In the genomic region with DNA sequence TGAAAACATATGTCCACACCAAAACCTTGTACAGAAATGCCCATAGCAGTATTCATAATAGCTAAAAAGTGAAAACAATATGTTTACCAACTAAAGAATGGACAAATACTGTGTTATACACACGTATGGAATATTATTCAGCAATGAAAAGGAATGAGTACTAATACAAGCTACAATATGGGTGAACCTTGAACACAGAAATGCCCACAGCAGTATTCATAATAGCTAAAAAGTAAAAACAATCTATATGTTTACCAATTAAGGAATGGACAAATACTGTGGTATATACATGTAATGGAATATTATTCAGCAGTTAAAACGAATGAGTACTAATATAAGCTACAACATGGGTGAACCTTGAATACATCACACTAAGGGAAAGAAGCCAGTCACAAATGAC, we compare ENCODE assay signal across 2 cellular contexts.
TF ChIP-seq lines count a peak whose summit lies in the region.

No MANE protein-coding gene starts in this region.

TF ChIP-seq in H1, 55 proteins besides CTCF, POLR2A, EP300 and RAD21:
- TF ChIP-seq CHD7 (IDR thresholded peaks at IDR 0.05; ENCODE audit: insufficient replicate concordance, low read length), result no peak
- 0 out of 2 replicates have a peak, but pooled peaks have one; percentile 51 for TF ChIP-seq KDM1A (IDR thresholded peaks at IDR 0.05; ENCODE audit: borderline replicate concordance, low read length)
- no peak for TF ChIP-seq PHF8 (conservative IDR thresholded peaks at IDR 0.05; ENCODE audit: low read depth, low read length)
- no peak for TF ChIP-seq RXRA (IDR thresholded peaks at IDR 0.05; ENCODE audit: insufficient read depth, low read depth, low read length)
- no peak for TF ChIP-seq CBX5 (IDR thresholded peaks at IDR 0.05; ENCODE audit: low read depth, low read length)
- TF ChIP-seq GABPA (IDR thresholded peaks at IDR 0.05; ENCODE audit: borderline replicate concordance, insufficient read depth, low read length), result no peak

TF ChIP-seq in HEK293T, 16 proteins besides CTCF, POLR2A, EP300 and RAD21:
- no peak for TF ChIP-seq ZNF384 (IDR thresholded peaks at IDR 0.05)
- no peak for TF ChIP-seq CTBP1 (IDR thresholded peaks at IDR 0.05; ENCODE audit: borderline replicate concordance)
- no peak for TF ChIP-seq ARNT (IDR thresholded peaks at IDR 0.05)
- no peak for TF ChIP-seq SUZ12 (IDR thresholded peaks at IDR 0.05)
- no peak for TF ChIP-seq FOXM1 (IDR thresholded peaks at IDR 0.05; ENCODE audit: borderline replicate concordance)
- no peak for TF ChIP-seq FOXK2 (IDR thresholded peaks at IDR 0.05)
- TF ChIP-seq NFRKB (IDR thresholded peaks at IDR 0.05), result no peak
- no peak for TF ChIP-seq ELF4 (IDR thresholded peaks at IDR 0.05)
- no peak for TF ChIP-seq BHLHE40 (IDR thresholded peaks at IDR 0.05; ENCODE audit: borderline replicate concordance)
- no peak for TF ChIP-seq FOXA1 (IDR thresholded peaks at IDR 0.05)
- TF ChIP-seq SP1 (IDR thresholded peaks at IDR 0.05), result no peak
- TF ChIP-seq L3MBTL2 (conservative IDR thresholded peaks at IDR 0.05), result no peak
- TF ChIP-seq HDGF (IDR thresholded peaks at IDR 0.05; ENCODE audit: borderline replicate concordance), result no peak
- no peak for TF ChIP-seq LEF1 (IDR thresholded peaks at IDR 0.05; ENCODE audit: borderline replicate concordance)
- TF ChIP-seq PKNOX1 (IDR thresholded peaks at IDR 0.05), result no peak
- no peak for TF ChIP-seq TARDBP (IDR thresholded peaks at IDR 0.05)
